ENCODE assay signal across 8 cellular contexts in the genomic region with DNA sequence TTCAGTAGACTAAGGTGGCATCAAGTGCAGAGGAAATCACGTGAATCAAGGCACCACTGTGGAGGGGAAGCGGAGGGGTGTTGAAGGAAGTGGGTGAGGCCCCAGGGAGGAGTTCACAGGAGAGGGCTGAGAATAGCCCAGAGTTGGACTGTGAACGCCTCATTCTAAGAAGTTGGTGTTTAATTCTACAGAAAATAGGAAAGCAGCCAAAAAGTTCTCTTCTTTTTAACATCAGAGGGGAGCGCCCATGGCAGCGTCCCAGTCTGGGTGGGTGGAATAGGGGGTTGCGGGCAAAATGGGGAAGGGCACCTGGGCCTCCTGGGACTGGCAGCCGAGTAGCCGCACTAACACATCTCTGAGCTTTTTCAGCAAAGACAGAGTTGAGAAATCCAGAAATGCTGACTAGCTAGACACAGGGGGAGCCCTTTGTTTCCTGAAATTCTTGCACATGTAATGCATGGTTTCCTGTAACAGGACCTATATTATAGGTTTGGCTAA.
DNase-seq lines count a peak whose midpoint lies in the region; ATAC-seq, FAIRE-seq and TF ChIP-seq lines count a peak whose summit lies in the region.

No MANE protein-coding gene starts in this region.

- H3K4me1 ChIP-seq in smooth muscle cell (ENCODE audit: low read depth) = no peaks in the 10 kb centered on the region

- H3K4me3 ChIP-seq in dorsolateral prefrontal cortex = no peak overlapping the region
- no peak overlapping the region for H3K4me3 ChIP-seq in smooth muscle cell

- peak overlapping the region; percentile 67 for H3K27ac Mint-ChIP-seq in dendritic cell treated with granulocyte-macrophage colony-stimulating factor and Interleukin-4, amounts not matched to agents 40 ng/mL and 50 ng/mL, for 4 days

- no peaks in the 10 kb centered on the region for H3K36me3 Mint-ChIP-seq in dendritic cell treated with granulocyte-macrophage colony-stimulating factor and Interleukin-4, amounts not matched to agents 40 ng/mL and 50 ng/mL, for 4 days (ENCODE audit: low read depth)

- H2AFZ ChIP-seq in smooth muscle cell (ENCODE audit: low read depth) = no peak overlapping the region

- H3K4me1 Mint-ChIP-seq in dendritic cell treated with granulocyte-macrophage colony-stimulating factor and Interleukin-4, amounts not matched to agents 40 ng/mL and 50 ng/mL, for 4 days (ENCODE audit: low read depth) = peaks cover 18% of the 10 kb centered on the region

- peak overlapping the region; percentile 41 for H3K4me3 Mint-ChIP-seq in dendritic cell treated with granulocyte-macrophage colony-stimulating factor and Interleukin-4, amounts not matched to agents 40 ng/mL and 50 ng/mL, for 4 days

- no peaks in the 10 kb centered on the region for H3K9me3 ChIP-seq in smooth muscle cell (replicated peaks; ENCODE audit: low read depth)

- peak; percentile 86 for FAIRE-seq in GM18507 (lab: Jason Lieb, UNC)

- intact Hi-C loops in dendritic cell treated with granulocyte-macrophage colony-stimulating factor and Interleukin-4, amounts not matched to agents 40 ng/mL and 50 ng/mL, for 4 days (cut with micrococcal nuclease) = no loop called here
- intact Hi-C loops in dorsolateral prefrontal cortex (cut with DNase I) = no loop called here

- H3K27me3 ChIP-seq in dorsolateral prefrontal cortex (no peaks in the 10 kb centered on the region), smooth muscle cell (ENCODE audit: low read depth) (no peaks in the 10 kb centered on the region)

- H3K4me2 ChIP-seq in smooth muscle cell = no peak overlapping the region

- H3K9me3 Mint-ChIP-seq in dendritic cell treated with granulocyte-macrophage colony-stimulating factor and Interleukin-4, amounts not matched to agents 40 ng/mL and 50 ng/mL, for 4 days = peaks cover 8% of the 10 kb centered on the region

- TF ChIP-seq CTCF in dorsolateral prefrontal cortex (IDR thresholded peaks at IDR 0.05 in 54 of 56, conservative IDR thresholded peaks at IDR 0.05 in 2 of 56; ENCODE audit: low read depth in 1 of 56, partially characterized antibody in 56 of 56) (no peak), smooth muscle cell (IDR thresholded peaks at IDR 0.05; ENCODE audit: borderline replicate concordance, insufficient read depth, poor library complexity, severe bottlenecking) (no peak)

- no peak for DNase-seq in GM18507 (ENCODE audit: extremely low spot score, insufficient read length, low read depth)
- DNase-seq in T-helper 9 cell = peak; percentile 28
- DNase-seq in stimulated activated CD4-positive, alpha-beta T cell treated with anti-CD3 and anti-CD28 coated beads, TNF-alpha, amount 100 ng/mL, for 4 hours (ENCODE audit: low read depth in 3 of 3) = peak in 2 of 3 experiments; percentile 28 to 52
- DNase-seq in GM19240 (ENCODE audit: insufficient read length, low spot score) = no peak
- DNase-seq in dorsolateral prefrontal cortex = no peak
- no peak for DNase-seq in smooth muscle cell (lab: John Stamatoyannopoulos, UW; ENCODE audit: unreplicated experiment)

- H3K79me2 ChIP-seq in smooth muscle cell (ENCODE audit: low read depth) = no peaks in the 10 kb centered on the region

- no peaks in the 10 kb centered on the region for H4K20me1 ChIP-seq in smooth muscle cell (ENCODE audit: low read depth)

- peak overlapping the region in 1 of 59 donors; percentile 6 for H3K27ac ChIP-seq in dorsolateral prefrontal cortex
- H3K27ac ChIP-seq in smooth muscle cell (ENCODE audit: low read depth) = no peak overlapping the region

- 91% methylated on average over 8 of the region's 8 CpGs for WGBS in smooth muscle cell (ENCODE audit: low lambda C conversion rate)

- peak; percentile 79 for ATAC-seq in HG02943 (IDR thresholded peaks at IDR 0.05; ENCODE audit: low read depth, unreplicated experiment)

- H3K9ac ChIP-seq in smooth muscle cell (ENCODE audit: low read depth) = no peak overlapping the region

- no peaks in the 10 kb centered on the region for H3K27me3 Mint-ChIP-seq in dendritic cell treated with granulocyte-macrophage colony-stimulating factor and Interleukin-4, amounts not matched to agents 40 ng/mL and 50 ng/mL, for 4 days

- H3K36me3 ChIP-seq in smooth muscle cell (ENCODE audit: low read depth) = no peaks in the 10 kb centered on the region

- H3F3A ChIP-seq in smooth muscle cell (ENCODE audit: low read depth) = no peaks in the 10 kb centered on the region

Comparison
In these comparisons a context has a peak if more than half of its experiments do, and no peak if none do; other contexts are left out.
1. DNase-seq: peak in T-helper 9 cell (single experiment) and stimulated activated CD4-positive, alpha-beta T cell treated with anti-CD3 and anti-CD28 coated beads, TNF-alpha, amount 100 ng/mL, for 4 hours (2 of 3); none in GM18507 (single experiment), GM19240 (single experiment), dorsolateral prefrontal cortex (0 of 10) and smooth muscle cell (single experiment).